ENCODE assay signal across 8 cellular contexts in the genomic region with DNA sequence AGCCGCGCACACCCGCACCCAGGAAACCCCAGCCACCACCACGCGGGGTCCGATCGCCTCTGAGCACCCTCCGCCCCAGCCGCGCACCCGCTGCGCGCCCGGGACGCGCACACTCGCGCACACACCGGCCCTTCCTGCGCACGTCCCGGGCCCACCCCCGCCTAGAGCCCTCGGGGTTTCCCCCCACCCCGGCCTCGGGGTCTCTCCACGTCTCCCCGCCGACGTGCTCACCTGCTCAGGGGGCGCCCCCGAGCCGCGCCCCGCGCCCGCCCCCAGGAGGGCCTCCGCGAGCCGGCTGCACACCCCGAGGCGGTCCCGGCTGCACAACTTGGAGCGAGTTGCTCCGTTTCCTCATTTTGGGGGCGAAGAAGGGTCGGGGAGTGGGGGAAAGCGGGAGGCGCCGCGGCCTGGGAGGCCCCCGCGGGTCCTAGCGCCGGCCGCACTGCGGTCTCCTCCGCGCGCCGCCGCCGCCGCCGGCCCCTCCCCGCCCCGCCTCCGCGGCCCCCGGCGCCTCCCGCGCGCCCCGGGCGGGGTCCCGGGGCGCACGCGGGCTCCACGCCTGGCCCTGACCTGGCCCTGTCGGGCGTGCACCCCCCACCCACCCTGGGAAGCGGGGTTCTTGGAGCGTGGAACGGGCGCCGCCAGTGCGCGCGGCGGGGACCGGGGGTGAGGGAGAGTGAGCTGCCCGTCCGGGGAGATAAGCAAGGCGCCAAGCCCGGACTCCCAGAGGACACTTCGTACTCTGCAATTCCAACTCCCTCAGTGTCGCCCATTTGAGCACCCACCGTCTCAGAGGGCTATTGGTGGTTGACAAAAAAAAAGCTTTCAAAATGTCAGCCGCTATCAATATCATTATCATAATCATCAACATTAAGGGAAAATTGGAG. TPM values are rescaled to one million over a fixed set of nuclear protein-coding genes. Genes with fewer than 3 reads are reported as not detected.
DNase-seq lines count a peak whose midpoint lies in the region; ATAC-seq, FAIRE-seq and TF ChIP-seq lines count a peak whose summit lies in the region.

A gene with protein sequence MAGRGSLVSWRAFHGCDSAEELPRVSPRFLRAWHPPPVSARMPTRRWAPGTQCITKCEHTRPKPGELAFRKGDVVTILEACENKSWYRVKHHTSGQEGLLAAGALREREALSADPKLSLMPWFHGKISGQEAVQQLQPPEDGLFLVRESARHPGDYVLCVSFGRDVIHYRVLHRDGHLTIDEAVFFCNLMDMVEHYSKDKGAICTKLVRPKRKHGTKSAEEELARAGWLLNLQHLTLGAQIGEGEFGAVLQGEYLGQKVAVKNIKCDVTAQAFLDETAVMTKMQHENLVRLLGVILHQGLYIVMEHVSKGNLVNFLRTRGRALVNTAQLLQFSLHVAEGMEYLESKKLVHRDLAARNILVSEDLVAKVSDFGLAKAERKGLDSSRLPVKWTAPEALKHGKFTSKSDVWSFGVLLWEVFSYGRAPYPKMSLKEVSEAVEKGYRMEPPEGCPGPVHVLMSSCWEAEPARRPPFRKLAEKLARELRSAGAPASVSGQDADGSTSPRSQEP (minus strand): TSS at position 444 of the 887 bp plus-strand sequence. CDS start 1,246 bp downstream, outside the sequence.

- ATAC-seq in activated CD4-positive, alpha-beta T cell treated with anti-CD3 and anti-CD28 coated beads for 36 hours = peak; percentile 48
- ATAC-seq in GM21447 (IDR thresholded peaks at IDR 0.05; ENCODE audit: unreplicated experiment) = no peak

- no peaks in the 10 kb centered on the region for H3K4me1 ChIP-seq in kidney (ENCODE audit: control insufficient read depth in 1 of 2, insufficient read depth in 1 of 2, low read depth in 1 of 2, low read length in 2 of 2)

- peak within 1 kb of the TSS; percentile 80 for H3K4me3 Mint-ChIP-seq in activated CD4-positive, alpha-beta T cell treated with anti-CD3 and anti-CD28 coated beads for 36 hours

- peaks cover 3% of the 10 kb centered on the region for H3K4me1 Mint-ChIP-seq in activated CD4-positive, alpha-beta T cell treated with anti-CD3 and anti-CD28 coated beads for 36 hours

- DNase-seq in activated CD4-positive, alpha-beta T cell treated with anti-CD3 and anti-CD28 coated beads for 36 hours = peak; percentile 50
- no peak for DNase-seq in activated CD4-positive, alpha-beta T cell treated with anti-CD3 and anti-CD28 coated beads for 1 hour
- DNase-seq in activated CD8-positive, alpha-beta memory T cell treated with anti-CD3 and anti-CD28 coated beads for 24 hours = peak; percentile 83
- DNase-seq in kidney (peak; percentile 50), NCI-H1694 (lab: John Stamatoyannopoulos, UW) (no peak), GM12891 (ENCODE audit: insufficient read length, low spot score) (no peak)

- H3K27ac ChIP-seq in kidney (ENCODE audit: low read depth in 2 of 2, low read length in 2 of 2) = no peak within 1 kb of the TSS
- no peak within 1 kb of the TSS for H3K27ac ChIP-seq in temporal lobe (ENCODE audit: low read depth, low read length)

- peaks cover 22% of the 10 kb centered on the region for H3K36me3 Mint-ChIP-seq in activated CD4-positive, alpha-beta T cell treated with anti-CD3 and anti-CD28 coated beads for 36 hours (ENCODE audit: low read depth)

- POLR2A ChIA-PET in activated CD4-positive, alpha-beta T cell treated with anti-CD3 and anti-CD28 coated beads for 36 hours (lab: Charles Lee) = no interaction called here

- CTCF ChIA-PET in activated CD4-positive, alpha-beta T cell treated with anti-CD3 and anti-CD28 coated beads for 36 hours (lab: Charles Lee) = interaction anchor here (0.8 to 1.1 kb wide), 2 partner anchors 24 to 35 kb away, joined by 3 to 4 read pairs; a partner anchor contains a TSS

- intact Hi-C loops in activated CD4-positive, alpha-beta T cell treated with anti-CD3 and anti-CD28 coated beads for 36 hours (cut with DNase I, micrococcal nuclease) = loop anchor here in 1 of 2 experiments (1.0 to 5.0 kb wide), 2 partner anchors 36 to 186 kb away; a partner anchor contains a TSS
- intact Hi-C loops in kidney (cut with DNase I) = no loop called here

- peaks cover 13% of the 10 kb centered on the region for H3K9me3 Mint-ChIP-seq in activated CD4-positive, alpha-beta T cell treated with anti-CD3 and anti-CD28 coated beads for 36 hours (ENCODE audit: low read depth)

- no peaks in the 10 kb centered on the region for H3K36me3 ChIP-seq in kidney (ENCODE audit: control insufficient read depth in 1 of 2, insufficient read depth in 2 of 2, low read length in 2 of 2)

- peaks cover 3 to 13% of the 10 kb centered on the region in 2 donors for H3K9me3 ChIP-seq in kidney (ENCODE audit: control insufficient read depth in 1 of 2, low read length in 2 of 2)

- no peak for TF ChIP-seq POLR2A in GM12891 (IDR thresholded peaks at IDR 0.05; ENCODE audit: low read depth, low read length)

- H3K27me3 Mint-ChIP-seq in activated CD4-positive, alpha-beta T cell treated with anti-CD3 and anti-CD28 coated beads for 36 hours = no peaks in the 10 kb centered on the region

- no peak for TF ChIP-seq CTCF in kidney (IDR thresholded peaks at IDR 0.05; ENCODE audit: borderline replicate concordance, extremely low read depth, insufficient read depth)

- no peak within 1 kb of the TSS for H3K9ac ChIP-seq in kidney (ENCODE audit: low read length in 2 of 2)

- peak within 1 kb of the TSS; percentile 75 for H3K27ac Mint-ChIP-seq in activated CD4-positive, alpha-beta T cell treated with anti-CD3 and anti-CD28 coated beads for 36 hours

- no peak for FAIRE-seq in kidney (lab: Jason Lieb, UNC)
- no peak for FAIRE-seq in GM12891 (lab: Jason Lieb, UNC)

- H3K4me3 ChIP-seq in kidney (ENCODE audit: low read length in 2 of 2) = no peak within 1 kb of the TSS

TF ChIP-seq in GM12891, 5 proteins besides CTCF, POLR2A, EP300 and RAD21:
- TF ChIP-seq SPI1 (IDR thresholded peaks at IDR 0.05; ENCODE audit: low read depth, low read length) (no peak), POU2F2 (IDR thresholded peaks at IDR 0.05; ENCODE audit: low read depth, low read length) (no peak), PAX5 (IDR thresholded peaks at IDR 0.05; ENCODE audit: insufficient read depth, low read length, severe bottlenecking) (no peak), POLR2AphosphoS5 (IDR thresholded peaks at IDR 0.05; ENCODE audit: low read depth, low read length) (no peak), TAF1 (IDR thresholded peaks at IDR 0.05; ENCODE audit: low read depth, low read length) (no peak)

RNA-seq across cellular contexts. Expression of the gene that starts here (rescaled TPM):
- 10 to 100 TPM; 24.3 to 30.1 TPM for total RNA-seq in activated CD4-positive, alpha-beta T cell treated with anti-CD3 and anti-CD28 coated beads for 36 hours
- 2.7 TPM for total RNA-seq in kidney
- 4.2 TPM for polyA plus RNA-seq in kidney (ENCODE audit: insufficient read depth, low read depth, low replicate concordance)
- 16.0 TPM for total RNA-seq in temporal lobe
- 2.8 TPM for polyA plus RNA-seq in GM12891 (2012; ENCODE audit: low read depth, missing spikeins)

Comparison
In these comparisons a context has a peak if more than half of its experiments do, and no peak if none do; other contexts are left out.
1. DNase-seq: peak in activated CD4-positive, alpha-beta T cell treated with anti-CD3 and anti-CD28 coated beads for 36 hours (single experiment), activated CD8-positive, alpha-beta memory T cell treated with anti-CD3 and anti-CD28 coated beads for 24 hours (single experiment) and kidney (single experiment); none in activated CD4-positive, alpha-beta T cell treated with anti-CD3 and anti-CD28 coated beads for 1 hour (single experiment), NCI-H1694 (single experiment) and GM12891 (single experiment).